1 cellular context compared by ENCODE assay signal in the genomic region with DNA sequence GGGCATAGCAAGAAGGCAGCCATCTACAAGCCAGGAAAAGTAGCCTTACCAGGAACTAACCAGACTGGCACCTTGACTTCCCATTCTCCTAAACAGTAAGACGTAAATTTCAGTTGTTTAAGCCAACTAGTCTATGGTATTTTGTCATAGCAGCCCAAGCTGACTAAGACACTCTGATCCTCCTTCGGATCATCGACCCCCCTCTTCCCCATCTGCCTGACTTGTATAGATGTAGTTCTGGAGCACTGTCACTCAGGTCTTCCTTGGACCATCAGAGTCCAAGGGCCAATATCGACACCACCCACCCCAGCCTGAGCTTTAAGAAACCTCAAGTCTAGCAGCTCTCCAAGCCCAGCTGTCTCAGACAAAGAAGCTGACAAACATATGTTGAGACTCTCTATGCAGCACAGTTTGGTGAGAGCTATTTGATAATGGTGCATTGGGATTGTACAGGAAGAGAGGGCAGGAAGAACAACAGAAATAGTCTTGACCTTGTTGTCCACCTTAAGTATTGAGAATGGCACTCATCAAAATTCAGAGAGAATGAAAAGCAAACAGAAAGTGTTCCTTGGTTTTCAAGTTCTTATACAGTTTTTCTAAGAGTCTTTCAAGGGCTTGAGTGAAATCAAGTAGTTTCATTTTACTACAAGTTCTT.
TF ChIP-seq lines count a peak whose summit lies in the region.

No MANE protein-coding gene starts in this region.

TF ChIP-seq in GM23338, 12 proteins besides CTCF, POLR2A, EP300 and RAD21 (continued from another document):
- TF ChIP-seq, protein P1, sequence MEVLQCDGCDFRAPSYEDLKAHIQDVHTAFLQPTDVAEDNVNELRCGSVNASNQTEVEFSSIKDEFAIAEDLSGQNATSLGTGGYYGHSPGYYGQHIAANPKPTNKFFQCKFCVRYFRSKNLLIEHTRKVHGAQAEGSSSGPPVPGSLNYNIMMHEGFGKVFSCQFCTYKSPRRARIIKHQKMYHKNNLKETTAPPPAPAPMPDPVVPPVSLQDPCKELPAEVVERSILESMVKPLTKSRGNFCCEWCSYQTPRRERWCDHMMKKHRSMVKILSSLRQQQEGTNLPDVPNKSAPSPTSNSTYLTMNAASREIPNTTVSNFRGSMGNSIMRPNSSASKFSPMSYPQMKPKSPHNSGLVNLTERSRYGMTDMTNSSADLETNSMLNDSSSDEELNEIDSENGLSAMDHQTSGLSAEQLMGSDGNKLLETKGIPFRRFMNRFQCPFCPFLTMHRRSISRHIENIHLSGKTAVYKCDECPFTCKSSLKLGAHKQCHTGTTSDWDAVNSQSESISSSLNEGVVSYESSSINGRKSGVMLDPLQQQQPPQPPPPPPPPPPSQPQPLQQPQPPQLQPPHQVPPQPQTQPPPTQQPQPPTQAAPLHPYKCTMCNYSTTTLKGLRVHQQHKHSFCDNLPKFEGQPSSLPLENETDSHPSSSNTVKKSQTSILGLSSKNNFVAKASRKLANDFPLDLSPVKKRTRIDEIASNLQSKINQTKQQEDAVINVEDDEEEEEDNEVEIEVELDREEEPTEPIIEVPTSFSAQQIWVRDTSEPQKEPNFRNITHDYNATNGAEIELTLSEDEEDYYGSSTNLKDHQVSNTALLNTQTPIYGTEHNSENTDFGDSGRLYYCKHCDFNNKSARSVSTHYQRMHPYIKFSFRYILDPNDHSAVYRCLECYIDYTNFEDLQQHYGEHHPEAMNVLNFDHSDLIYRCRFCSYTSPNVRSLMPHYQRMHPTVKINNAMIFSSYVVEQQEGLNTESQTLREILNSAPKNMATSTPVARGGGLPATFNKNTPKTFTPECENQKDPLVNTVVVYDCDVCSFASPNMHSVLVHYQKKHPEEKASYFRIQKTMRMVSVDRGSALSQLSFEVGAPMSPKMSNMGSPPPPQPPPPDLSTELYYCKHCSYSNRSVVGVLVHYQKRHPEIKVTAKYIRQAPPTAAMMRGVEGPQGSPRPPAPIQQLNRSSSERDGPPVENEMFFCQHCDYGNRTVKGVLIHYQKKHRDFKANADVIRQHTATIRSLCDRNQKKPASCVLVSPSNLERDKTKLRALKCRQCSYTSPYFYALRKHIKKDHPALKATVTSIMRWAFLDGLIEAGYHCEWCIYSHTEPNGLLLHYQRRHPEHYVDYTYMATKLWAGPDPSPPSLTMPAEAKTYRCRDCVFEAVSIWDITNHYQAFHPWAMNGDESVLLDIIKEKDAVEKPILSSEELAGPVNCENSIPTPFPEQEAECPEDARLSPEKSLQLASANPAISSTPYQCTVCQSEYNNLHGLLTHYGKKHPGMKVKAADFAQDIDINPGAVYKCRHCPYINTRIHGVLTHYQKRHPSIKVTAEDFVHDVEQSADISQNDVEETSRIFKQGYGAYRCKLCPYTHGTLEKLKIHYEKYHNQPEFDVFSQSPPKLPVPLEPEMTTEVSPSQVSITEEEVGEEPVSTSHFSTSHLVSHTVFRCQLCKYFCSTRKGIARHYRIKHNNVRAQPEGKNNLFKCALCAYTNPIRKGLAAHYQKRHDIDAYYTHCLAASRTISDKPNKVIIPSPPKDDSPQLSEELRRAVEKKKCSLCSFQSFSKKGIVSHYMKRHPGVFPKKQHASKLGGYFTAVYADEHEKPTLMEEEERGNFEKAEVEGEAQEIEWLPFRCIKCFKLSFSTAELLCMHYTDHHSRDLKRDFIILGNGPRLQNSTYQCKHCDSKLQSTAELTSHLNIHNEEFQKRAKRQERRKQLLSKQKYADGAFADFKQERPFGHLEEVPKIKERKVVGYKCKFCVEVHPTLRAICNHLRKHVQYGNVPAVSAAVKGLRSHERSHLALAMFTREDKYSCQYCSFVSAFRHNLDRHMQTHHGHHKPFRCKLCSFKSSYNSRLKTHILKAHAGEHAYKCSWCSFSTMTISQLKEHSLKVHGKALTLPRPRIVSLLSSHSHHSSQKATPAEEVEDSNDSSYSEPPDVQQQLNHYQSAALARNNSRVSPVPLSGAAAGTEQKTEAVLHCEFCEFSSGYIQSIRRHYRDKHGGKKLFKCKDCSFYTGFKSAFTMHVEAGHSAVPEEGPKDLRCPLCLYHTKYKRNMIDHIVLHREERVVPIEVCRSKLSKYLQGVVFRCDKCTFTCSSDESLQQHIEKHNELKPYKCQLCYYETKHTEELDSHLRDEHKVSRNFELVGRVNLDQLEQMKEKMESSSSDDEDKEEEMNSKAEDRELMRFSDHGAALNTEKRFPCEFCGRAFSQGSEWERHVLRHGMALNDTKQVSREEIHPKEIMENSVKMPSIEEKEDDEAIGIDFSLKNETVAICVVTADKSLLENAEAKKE (CRISPR knock-in tag; IDR thresholded peaks at IDR 0.05): no peak
- TF ChIP-seq, protein P2, sequence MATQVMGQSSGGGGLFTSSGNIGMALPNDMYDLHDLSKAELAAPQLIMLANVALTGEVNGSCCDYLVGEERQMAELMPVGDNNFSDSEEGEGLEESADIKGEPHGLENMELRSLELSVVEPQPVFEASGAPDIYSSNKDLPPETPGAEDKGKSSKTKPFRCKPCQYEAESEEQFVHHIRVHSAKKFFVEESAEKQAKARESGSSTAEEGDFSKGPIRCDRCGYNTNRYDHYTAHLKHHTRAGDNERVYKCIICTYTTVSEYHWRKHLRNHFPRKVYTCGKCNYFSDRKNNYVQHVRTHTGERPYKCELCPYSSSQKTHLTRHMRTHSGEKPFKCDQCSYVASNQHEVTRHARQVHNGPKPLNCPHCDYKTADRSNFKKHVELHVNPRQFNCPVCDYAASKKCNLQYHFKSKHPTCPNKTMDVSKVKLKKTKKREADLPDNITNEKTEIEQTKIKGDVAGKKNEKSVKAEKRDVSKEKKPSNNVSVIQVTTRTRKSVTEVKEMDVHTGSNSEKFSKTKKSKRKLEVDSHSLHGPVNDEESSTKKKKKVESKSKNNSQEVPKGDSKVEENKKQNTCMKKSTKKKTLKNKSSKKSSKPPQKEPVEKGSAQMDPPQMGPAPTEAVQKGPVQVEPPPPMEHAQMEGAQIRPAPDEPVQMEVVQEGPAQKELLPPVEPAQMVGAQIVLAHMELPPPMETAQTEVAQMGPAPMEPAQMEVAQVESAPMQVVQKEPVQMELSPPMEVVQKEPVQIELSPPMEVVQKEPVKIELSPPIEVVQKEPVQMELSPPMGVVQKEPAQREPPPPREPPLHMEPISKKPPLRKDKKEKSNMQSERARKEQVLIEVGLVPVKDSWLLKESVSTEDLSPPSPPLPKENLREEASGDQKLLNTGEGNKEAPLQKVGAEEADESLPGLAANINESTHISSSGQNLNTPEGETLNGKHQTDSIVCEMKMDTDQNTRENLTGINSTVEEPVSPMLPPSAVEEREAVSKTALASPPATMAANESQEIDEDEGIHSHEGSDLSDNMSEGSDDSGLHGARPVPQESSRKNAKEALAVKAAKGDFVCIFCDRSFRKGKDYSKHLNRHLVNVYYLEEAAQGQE (IDR thresholded peaks at IDR 0.05; ENCODE audit: unreplicated experiment): no peak
- no peak for TF ChIP-seq JUNB (IDR thresholded peaks at IDR 0.05; ENCODE audit: unreplicated experiment)
- TF ChIP-seq EZH2phosphoT487 (IDR thresholded peaks at IDR 0.05; ENCODE audit: unreplicated experiment): no peak
- no peak for TF ChIP-seq STAT1 (IDR thresholded peaks at IDR 0.05; ENCODE audit: unreplicated experiment)
- TF ChIP-seq POLR2AphosphoS5 (IDR thresholded peaks at IDR 0.05; ENCODE audit: low read depth): no peak
- TF ChIP-seq EZH2 (IDR thresholded peaks at IDR 0.05; ENCODE audit: low read depth, unreplicated experiment): no peak
- TF ChIP-seq, protein P3, sequence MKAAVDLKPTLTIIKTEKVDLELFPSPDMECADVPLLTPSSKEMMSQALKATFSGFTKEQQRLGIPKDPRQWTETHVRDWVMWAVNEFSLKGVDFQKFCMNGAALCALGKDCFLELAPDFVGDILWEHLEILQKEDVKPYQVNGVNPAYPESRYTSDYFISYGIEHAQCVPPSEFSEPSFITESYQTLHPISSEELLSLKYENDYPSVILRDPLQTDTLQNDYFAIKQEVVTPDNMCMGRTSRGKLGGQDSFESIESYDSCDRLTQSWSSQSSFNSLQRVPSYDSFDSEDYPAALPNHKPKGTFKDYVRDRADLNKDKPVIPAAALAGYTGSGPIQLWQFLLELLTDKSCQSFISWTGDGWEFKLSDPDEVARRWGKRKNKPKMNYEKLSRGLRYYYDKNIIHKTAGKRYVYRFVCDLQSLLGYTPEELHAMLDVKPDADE (IDR thresholded peaks at IDR 0.05): no peak
- no peak for TF ChIP-seq NANOG (IDR thresholded peaks at IDR 0.05; ENCODE audit: borderline replicate concordance)
- TF ChIP-seq CREB1 (CRISPR knock-in tag; IDR thresholded peaks at IDR 0.05; ENCODE audit: low read depth): no peak
